8 cellular contexts compared by ENCODE assay signal in the genomic region with DNA sequence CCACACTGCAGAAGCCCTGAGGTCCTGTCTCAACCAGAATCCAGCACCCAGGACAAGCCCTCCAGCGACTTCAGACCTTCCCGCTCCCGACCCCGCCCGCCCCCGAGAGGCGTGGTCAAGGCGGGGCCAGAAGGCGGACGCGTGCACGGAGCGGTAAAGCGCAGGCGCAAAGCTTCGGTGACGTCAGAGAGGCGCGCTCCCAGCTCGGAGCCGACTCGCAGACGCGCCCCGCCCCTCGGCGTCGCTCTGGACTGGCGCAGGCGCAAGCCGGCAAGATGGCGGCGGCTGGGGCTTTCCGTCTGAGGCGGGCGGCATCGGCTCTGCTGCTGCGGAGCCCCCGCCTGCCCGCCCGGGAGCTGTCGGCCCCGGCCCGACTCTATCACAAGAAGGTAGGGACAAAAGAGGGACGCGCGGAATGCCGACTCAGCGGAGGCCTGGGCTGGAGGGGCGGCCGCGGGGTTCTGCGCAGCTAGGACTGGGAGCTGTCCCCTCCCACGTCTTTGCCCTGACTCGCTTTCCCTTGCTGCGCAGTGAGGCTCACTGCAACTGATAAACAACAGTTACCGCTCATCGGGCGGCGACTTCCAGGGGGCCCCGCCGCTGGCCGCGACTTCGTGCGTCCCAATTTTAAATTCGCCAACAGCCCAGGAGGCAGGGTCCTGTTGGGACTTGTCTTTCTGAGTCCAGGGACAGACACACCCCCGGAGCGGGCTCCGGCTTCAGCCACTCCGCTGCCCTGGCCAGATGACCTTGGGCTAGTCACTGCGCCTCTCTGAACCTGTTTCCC. TPM values are rescaled to one million over a fixed set of nuclear protein-coding genes. Genes with fewer than 3 reads are reported as not detected.
DNase-seq lines count a peak whose midpoint lies in the region; ATAC-seq and TF ChIP-seq lines count a peak whose summit lies in the region.

Gene ISCU (plus strand): TSS at position 249 of the 787 bp plus-strand sequence. CDS start 27 bp downstream, at position 276.

- H3K36me3 ChIP-seq in left lung, result peaks cover 0 to 38% of the 10 kb centered on the region in 2 donors

- no peaks in the 10 kb centered on the region for H3K27me3 ChIP-seq in left lung

- intact Hi-C loops in dendritic cell treated with granulocyte-macrophage colony-stimulating factor and Interleukin-4, amounts not matched to agents 40 ng/mL and 50 ng/mL, for 4 days (cut with micrococcal nuclease), result loop anchor here (1.0 to 5.0 kb wide), 4 partner anchors 56 to 241 kb away; partner anchors contain the start of genes CORO1C and SELPLG
- intact Hi-C loops in left lung (cut with DNase I), result no loop called here

- peak within 1 kb of the TSS; percentile 94 for H3K27ac Mint-ChIP-seq in dendritic cell treated with granulocyte-macrophage colony-stimulating factor and Interleukin-4, amounts not matched to agents 40 ng/mL and 50 ng/mL, for 4 days

- TF ChIP-seq CTCF in left lung (IDR thresholded peaks at IDR 0.05), result no peak

- H3K4me1 Mint-ChIP-seq in dendritic cell treated with granulocyte-macrophage colony-stimulating factor and Interleukin-4, amounts not matched to agents 40 ng/mL and 50 ng/mL, for 4 days (ENCODE audit: low read depth), result peaks cover 59% of the 10 kb centered on the region

- no peaks in the 10 kb centered on the region for H3K27me3 Mint-ChIP-seq in dendritic cell treated with granulocyte-macrophage colony-stimulating factor and Interleukin-4, amounts not matched to agents 40 ng/mL and 50 ng/mL, for 4 days

- DNase-seq in CD1c-positive myeloid dendritic cell (ENCODE audit: extremely low spot score), result peak; percentile 99
- DNase-seq in NCI-H774 (lab: John Stamatoyannopoulos, UW), result peak; percentile 99
- peak; percentile 97 to 98 for DNase-seq in activated CD4-positive, alpha-beta T cell treated with anti-CD3 and anti-CD28 coated beads, Interleukin-2, amount 50 U/mL, for 4 hours
- peak; percentile 98 to 100 for DNase-seq in left lung
- peak; percentile 98 for DNase-seq in stimulated activated CD4-positive, alpha-beta T cell treated with anti-CD3 and anti-CD28 coated beads, Interleukin-2, amount 100 ng/mL, for 4 hours (ENCODE audit: low read depth)

- peak within 1 kb of the TSS; percentile 100 for H3K4me3 Mint-ChIP-seq in dendritic cell treated with granulocyte-macrophage colony-stimulating factor and Interleukin-4, amounts not matched to agents 40 ng/mL and 50 ng/mL, for 4 days

- no peaks in the 10 kb centered on the region for H3K9me3 ChIP-seq in left lung

- H3K36me3 Mint-ChIP-seq in dendritic cell treated with granulocyte-macrophage colony-stimulating factor and Interleukin-4, amounts not matched to agents 40 ng/mL and 50 ng/mL, for 4 days (ENCODE audit: low read depth), result peaks cover 69% of the 10 kb centered on the region

- H3K4me3 ChIP-seq in left lung, result peak within 1 kb of the TSS; percentile 71 to 98

- peaks cover 29 to 73% of the 10 kb centered on the region in 2 donors for H3K4me1 ChIP-seq in left lung

- ATAC-seq in GM19438 (IDR thresholded peaks at IDR 0.05; ENCODE audit: low read depth, unreplicated experiment) (peak; percentile 50), HG03571 (IDR thresholded peaks at IDR 0.05; ENCODE audit: unreplicated experiment) (peak; percentile 47), left lung (peak; percentile 84)

- no peaks in the 10 kb centered on the region for H3K9me3 Mint-ChIP-seq in dendritic cell treated with granulocyte-macrophage colony-stimulating factor and Interleukin-4, amounts not matched to agents 40 ng/mL and 50 ng/mL, for 4 days

- H3K27ac ChIP-seq in left lung, result peak within 1 kb of the TSS; percentile 91 to 92

RNA-seq across cellular contexts. Expression of gene ISCU, which starts in this region (rescaled TPM):
- 100 to 1,000 TPM in 1 of 2 donors, 10 to 100 TPM in 1; 97.9 to 147 TPM for total RNA-seq in left lung

Comparison
In these comparisons a context has a peak if more than half of its experiments do, and no peak if none do; other contexts are left out.
1. Peak in every context shown above with its lines: DNase-seq, ATAC-seq, H3K4me3 ChIP-seq and H3K27ac ChIP-seq.